Comparison of ENCODE assay signal across 21 cellular contexts in genomic region chr12:104593482-104593881, GRCh38.
"Had no signal": no experiment of that assay in that cellular context is flagged by ENCODE, and none has a peak within 500 bp of the region (broad histone marks: within the 10 kb centered on the region; RNA-seq: fewer than 3 reads in every experiment).

No MANE protein-coding gene starts in this region.

- H3K27ac Mint-ChIP-seq: neural progenitor cell, progenitor cell of endocrine pancreas had no signal

- DNase-seq: dermis blood vessel endothelial cell; effector memory CD4-positive, alpha-beta T cell; head of caudate nucleus; left ventricle myocardium superior; lower lobe of right lung; right lobe of liver; small intestine; stimulated activated CD4-positive, alpha-beta T cell treated with anti-CD3 and anti-CD28 coated beads, Interleukin-15, amount 100 ng/mL, for 24 hours; stimulated activated CD4-positive, alpha-beta T cell treated with anti-CD3 and anti-CD28 coated beads, Interleukin-2, amount 100 ng/mL, for 48 hours; stimulated activated naive CD4-positive, alpha-beta T cell treated with Interleukin-2 at 50 U/mL for 16 hours; stomach; thyroid gland; trophoblast cell had no signal

- FAIRE-seq: endometrium, frontal cortex, keratinocyte, small intestine had no signal

- H3K27me3 Mint-ChIP-seq: progenitor cell of endocrine pancreas had no signal

- H3K79me2 ChIP-seq: parathyroid adenoma had no signal

- H3K27me3 ChIP-seq: neural progenitor cell, right lobe of liver, stomach, thyroid gland had no signal

- H3K4me1 ChIP-seq: parathyroid adenoma, right lobe of liver had no signal

- H3K9ac ChIP-seq: neural progenitor cell, parathyroid adenoma had no signal

- H3K9me3 Mint-ChIP-seq: nephron had no signal

- H3K4me2 ChIP-seq: neural progenitor cell had no signal

- H3K27ac ChIP-seq: coronary artery, lower lobe of right lung, neural progenitor cell, parathyroid adenoma, right lobe of liver, stomach, thyroid gland had no signal

- ATAC-seq: left ventricle myocardium superior, lower lobe of right lung, right lobe of liver had no signal

- H2AFZ ChIP-seq: neural progenitor cell, parathyroid adenoma had no signal

- H3K9me3 ChIP-seq: lower lobe of right lung, right lobe of liver, stomach, thyroid gland had no signal

- H3K4me3 Mint-ChIP-seq: nephron, neural progenitor cell had no signal

- H3K36me3 Mint-ChIP-seq: neural progenitor cell had no signal

- H3K36me3 ChIP-seq: lower lobe of right lung, neural progenitor cell, right lobe of liver, stomach, thyroid gland had no signal

- H3K4me3 ChIP-seq: coronary artery, lower lobe of right lung, neural progenitor cell, right lobe of liver, stomach, thyroid gland had no signal
